In genomic region chr5:132007399-132008162, GRCh38 we compare ENCODE assay signal across 8 cellular contexts. TPM values are rescaled to one million over a fixed set of nuclear protein-coding genes. Genes with fewer than 3 reads are reported as not detected.
DNase-seq lines count a peak whose midpoint lies in the region; ATAC-seq, FAIRE-seq and TF ChIP-seq lines count a peak whose summit lies in the region.

No MANE protein-coding gene starts in this region.

- H3K4me1 ChIP-seq in A673 (ENCODE audit: insufficient read depth, low read length, poor library complexity, severe bottlenecking): no peaks in the 10 kb centered on the region

- H3K9me3 ChIP-seq in A673 (ENCODE audit: low read depth, low read length, poor library complexity, severe bottlenecking): no peaks in the 10 kb centered on the region

- CTCF ChIA-PET in A673 (lab: Charles Lee): interaction anchor here (0.6 to 2.2 kb wide), 5 partner anchors 197 to 684 kb away, joined by 3 to 27 read pairs (median 5); no protein-coding TSS in a partner anchor

- FAIRE-seq in GM18507 (lab: Jason Lieb, UNC) (peak; percentile 87), bronchial epithelial cell (lab: Jason Lieb, UNC) (peak; percentile 55)

- H3K36me3 ChIP-seq in A673 (ENCODE audit: insufficient read depth, low read length, poor library complexity, severe bottlenecking): no peaks in the 10 kb centered on the region
- no peaks in the 10 kb centered on the region for H3K36me3 ChIP-seq in bronchial epithelial cell (ENCODE audit: control insufficient read depth, insufficient read depth, low read length)

- H3K27me3 ChIP-seq in A673 (replicated peaks; ENCODE audit: insufficient read depth, low read depth, low read length, poor library complexity): peaks cover 22% of the 10 kb centered on the region
- H3K27me3 ChIP-seq in bronchial epithelial cell (ENCODE audit: control insufficient read depth, insufficient read depth, low read length): peaks cover 14% of the 10 kb centered on the region

- POLR2A ChIA-PET in A673 (lab: Charles Lee; ENCODE audit: low non-redundant PET): interaction anchor here (0.6 kb wide), 1 partner anchor 91 kb away, joined by 3 read pairs; no protein-coding TSS in a partner anchor

- H3K27ac ChIP-seq in A673 (ENCODE audit: low read depth, low read length, poor library complexity, severe bottlenecking): no peak overlapping the region

- no peak overlapping the region for H3K4me3 ChIP-seq in A673 (ENCODE audit: low read depth, low read length, poor library complexity, severe bottlenecking)
- no peak overlapping the region for H3K4me3 ChIP-seq in bronchial epithelial cell (ENCODE audit: low read depth, low read length)

- BruUV-seq in A673 (replicated peaks; lab: Mats Ljungman, UMichigan): no TSS peak

- DNase-seq in A673 (ENCODE audit: low spot score) (peak; percentile 77), GM18507 (ENCODE audit: extremely low spot score, insufficient read length, low read depth) (peak; percentile 54), NCI-H345 treated with DMSO at 0.1 percent for 48 hours (lab: John Stamatoyannopoulos, UW; ENCODE audit: unreplicated experiment) (peak; percentile 42), bronchial epithelial cell (ENCODE audit: low read depth) (peak; percentile 77), islet precursor cell (peak; percentile 87)
- DNase-seq in activated CD4-positive, CD25-positive, alpha-beta regulatory T cell treated with anti-CD3 and anti-CD28 coated beads, Interleukin-2, amount 50 U/mL, for 16 hours (ENCODE audit: low read depth, low spot score): peak; percentile 52
- DNase-seq in stimulated activated CD4-positive, alpha-beta T cell treated with anti-CD3 and anti-CD28 coated beads, Interleukin-1b, Interleukin-23, amount 100 ng/mL, for 4 hours (ENCODE audit: low read depth in 2 of 2): peak; percentile 63 to 68

- ATAC-seq in HG03066 (IDR thresholded peaks at IDR 0.05; ENCODE audit: low read depth, unreplicated experiment): peak; percentile 61

- intact Hi-C loops in A673 (cut with micrococcal nuclease; ENCODE audit: unreplicated experiment): loop anchor here (1.0 to 2.0 kb wide), 3 partner anchors 197 to 584 kb away; no protein-coding TSS in a partner anchor

- TF ChIP-seq CTCF in A673 (conservative IDR thresholded peaks at IDR 0.05; ENCODE audit: low read depth, low read length) (peak; percentile 71), bronchial epithelial cell (IDR thresholded peaks at IDR 0.05; ENCODE audit: insufficient read depth, low read length, severe bottlenecking) (peak; percentile 83)

RNA-seq across cellular contexts. Expression of gene ACSL6, which starts 3.9 kb away (rescaled TPM):
- not detected in 2 replicates for total RNA-seq in A673 (2021)
- 0.13 and 0.26 TPM in 2 replicates for total RNA-seq in bronchial epithelial cell

RNA-seq across cellular contexts. Expression of gene IL3, which starts 52.9 kb away (rescaled TPM):
- total RNA-seq in A673 (2021) (not detected in 2 replicates), bronchial epithelial cell (not detected in 2 replicates)
